ENCODE assay signal across 23 cellular contexts in the genomic region with DNA sequence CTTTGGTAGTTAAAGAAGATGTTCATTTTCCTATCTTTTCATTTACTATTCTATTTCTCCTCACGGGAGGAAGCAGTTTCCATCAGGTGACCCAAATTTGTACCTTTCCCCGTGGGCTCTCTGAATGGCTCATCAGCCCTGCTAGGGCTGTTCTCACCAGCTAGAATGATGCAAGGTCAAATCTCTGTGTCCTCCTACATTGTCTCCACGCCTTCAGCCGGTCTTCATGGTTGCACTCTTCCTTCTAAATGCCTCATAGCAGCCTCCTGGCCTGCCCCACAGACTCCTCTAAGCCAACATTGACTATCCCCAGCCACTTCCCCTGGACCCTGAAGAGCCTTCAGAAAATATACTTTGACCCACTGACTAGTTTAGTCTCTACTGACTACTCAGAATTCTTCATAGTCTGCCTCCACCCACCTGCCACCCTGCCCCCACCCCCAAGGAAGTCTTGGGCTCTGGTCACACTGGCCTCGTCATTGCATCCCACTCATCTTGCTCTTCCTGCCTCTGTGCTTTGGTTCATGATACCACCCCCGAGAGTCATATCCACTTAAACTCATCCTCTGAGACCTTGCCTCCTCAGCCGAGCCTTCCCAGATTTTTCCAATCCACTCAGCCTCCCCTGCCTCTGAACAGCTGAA. TPM values are rescaled to one million over a fixed set of nuclear protein-coding genes. Genes with fewer than 3 reads are reported as not detected.
DNase-seq lines count a peak whose midpoint lies in the region; ATAC-seq and TF ChIP-seq lines count a peak whose summit lies in the region.
"Had no signal": no experiment of that assay in that cellular context is flagged by ENCODE, and none has a peak within 500 bp of the region (broad histone marks: within the 10 kb centered on the region; RNA-seq: fewer than 3 reads in every experiment).

No MANE protein-coding gene starts in this region.

- no peaks in the 10 kb centered on the region for H3K36me3 ChIP-seq in osteoblast (ENCODE audit: insufficient read depth, low read length)
- H3K36me3 ChIP-seq: SJSA1 had no signal

- no peaks in the 10 kb centered on the region for H3K27me3 ChIP-seq in osteoblast (ENCODE audit: insufficient read depth, low read length)
- H3K27me3 ChIP-seq: body of pancreas had no signal

- no peaks in the 10 kb centered on the region for H3K9me3 Mint-ChIP-seq in activated CD4-positive, alpha-beta memory T cell treated with anti-CD3 and anti-CD28 coated beads for 36 hours
- no peaks in the 10 kb centered on the region for H3K9me3 Mint-ChIP-seq in activated CD4-positive, alpha-beta memory T cell treated with anti-CD3 and anti-CD28 coated beads, Interleukin-2, amount 10 ng/mL, durations not matched to agents 7 days and 5 days
- no peaks in the 10 kb centered on the region for H3K9me3 Mint-ChIP-seq in activated naive CD8-positive, alpha-beta T cell treated with anti-CD3 and anti-CD28 coated beads for 36 hours
- no peaks in the 10 kb centered on the region for H3K9me3 Mint-ChIP-seq in chondrocyte (ENCODE audit: low read depth)
- H3K9me3 Mint-ChIP-seq: T-cell had no signal

- H3K4me3 ChIP-seq in osteoblast (ENCODE audit: insufficient read depth, low read length) = no peak overlapping the region
- H3K4me3 ChIP-seq: A549, body of pancreas, psoas muscle, SJSA1 had no signal

- H3K27me3 Mint-ChIP-seq in activated CD4-positive, alpha-beta memory T cell treated with anti-CD3 and anti-CD28 coated beads for 36 hours = no peaks in the 10 kb centered on the region
- peaks cover 7% of the 10 kb centered on the region for H3K27me3 Mint-ChIP-seq in activated CD4-positive, alpha-beta memory T cell treated with anti-CD3 and anti-CD28 coated beads, Interleukin-2, amount 10 ng/mL, durations not matched to agents 7 days and 5 days
- no peaks in the 10 kb centered on the region for H3K27me3 Mint-ChIP-seq in activated naive CD8-positive, alpha-beta T cell treated with anti-CD3 and anti-CD28 coated beads for 36 hours
- H3K27me3 Mint-ChIP-seq in chondrocyte (ENCODE audit: low read depth) = peaks cover 17% of the 10 kb centered on the region

- peaks cover 9% of the 10 kb centered on the region for H3K4me1 ChIP-seq in osteoblast (ENCODE audit: insufficient read depth, low read length)
- H3K4me1 ChIP-seq: psoas muscle, SJSA1 had no signal

- no peaks in the 10 kb centered on the region for H3K9me3 ChIP-seq in osteoblast (ENCODE audit: low read depth, low read length)
- H3K9me3 ChIP-seq: A549, body of pancreas, psoas muscle, SJSA1 had no signal

- no peak overlapping the region for H3K4me2 ChIP-seq in osteoblast (ENCODE audit: insufficient read depth, low read length)
- H3K4me2 ChIP-seq: A549 had no signal

- no peak overlapping the region for H3K27ac ChIP-seq in osteoblast (ENCODE audit: low read depth, low read length)
- H3K27ac ChIP-seq: A549, body of pancreas, epithelial cell of prostate, psoas muscle, SJSA1 had no signal

- CTCF ChIA-PET in activated CD4-positive, alpha-beta memory T cell treated with anti-CD3 and anti-CD28 coated beads for 36 hours (lab: Charles Lee) = no interaction called here
- CTCF ChIA-PET in activated CD4-positive, alpha-beta memory T cell treated with anti-CD3 and anti-CD28 coated beads, Interleukin-2, amount 10 ng/mL, durations not matched to agents 7 days and 5 days (lab: Charles Lee) = no interaction called here

- peak overlapping the region; percentile 48 for H3K27ac Mint-ChIP-seq in activated CD4-positive, alpha-beta memory T cell treated with anti-CD3 and anti-CD28 coated beads for 36 hours
- no peak overlapping the region for H3K27ac Mint-ChIP-seq in activated CD4-positive, alpha-beta memory T cell treated with anti-CD3 and anti-CD28 coated beads, Interleukin-2, amount 10 ng/mL, durations not matched to agents 7 days and 5 days
- H3K27ac Mint-ChIP-seq in activated naive CD8-positive, alpha-beta T cell treated with anti-CD3 and anti-CD28 coated beads for 36 hours = peak overlapping the region; percentile 2
- no peak overlapping the region for H3K27ac Mint-ChIP-seq in chondrocyte (ENCODE audit: unreplicated experiment)
- H3K27ac Mint-ChIP-seq: T-cell had no signal

- no peak overlapping the region for H3K4me3 Mint-ChIP-seq in activated CD4-positive, alpha-beta memory T cell treated with anti-CD3 and anti-CD28 coated beads for 36 hours
- H3K4me3 Mint-ChIP-seq in activated CD4-positive, alpha-beta memory T cell treated with anti-CD3 and anti-CD28 coated beads, Interleukin-2, amount 10 ng/mL, durations not matched to agents 7 days and 5 days = no peak overlapping the region
- peak overlapping the region; percentile 6 for H3K4me3 Mint-ChIP-seq in activated naive CD8-positive, alpha-beta T cell treated with anti-CD3 and anti-CD28 coated beads for 36 hours
- H3K4me3 Mint-ChIP-seq in chondrocyte (ENCODE audit: unreplicated experiment) = no peak overlapping the region
- H3K4me3 Mint-ChIP-seq: T-cell had no signal

- DNase-seq in activated CD4-positive, alpha-beta memory T cell treated with anti-CD3 and anti-CD28 coated beads for 36 hours = peak; percentile 68
- DNase-seq in activated CD4-positive, alpha-beta memory T cell treated with anti-CD3 and anti-CD28 coated beads, Interleukin-2, amount 10 ng/mL, durations not matched to agents 7 days and 5 days = no peak
- DNase-seq in HT1080 (ENCODE audit: low read depth) (peak; percentile 34), osteoblast (ENCODE audit: insufficient read length, low spot score, missing footprints) (no peak), chondrocyte (ENCODE audit: low spot score) (no peak)
- DNase-seq in activated naive CD8-positive, alpha-beta T cell treated with anti-CD3 and anti-CD28 coated beads for 36 hours = no peak
- peak; percentile 12 to 24 for DNase-seq in stimulated activated CD8-positive, alpha-beta memory T cell treated with anti-CD3 and anti-CD28 coated beads, Interleukin-2, amount 100 ng/mL, for 48 hours (ENCODE audit: low read depth in 2 of 2)
- DNase-seq: body of pancreas; cerebellar nuclear complex; COR-L47; GDM1; H7; mammary epithelial cell; NCI-H1694; NCI-H526 treated with DMSO at 0.1 percent for 48 hours; stimulated activated CD4-positive, alpha-beta T cell treated with anti-CD3 and anti-CD28 coated beads, Interleukin-15, amount 100 ng/mL, for 24 hours; substantia nigra had no signal

- no peak for ATAC-seq in HG03139 (IDR thresholded peaks at IDR 0.05; ENCODE audit: unreplicated experiment)
- ATAC-seq: A549, body of pancreas, psoas muscle had no signal

- no peaks in the 10 kb centered on the region for H3K79me2 ChIP-seq in osteoblast (ENCODE audit: insufficient read depth, low read length)

- H3K4me1 Mint-ChIP-seq in activated CD4-positive, alpha-beta memory T cell treated with anti-CD3 and anti-CD28 coated beads for 36 hours (ENCODE audit: low read depth) = peaks cover 12% of the 10 kb centered on the region
- peaks cover 9% of the 10 kb centered on the region for H3K4me1 Mint-ChIP-seq in activated CD4-positive, alpha-beta memory T cell treated with anti-CD3 and anti-CD28 coated beads, Interleukin-2, amount 10 ng/mL, durations not matched to agents 7 days and 5 days
- H3K4me1 Mint-ChIP-seq in activated naive CD8-positive, alpha-beta T cell treated with anti-CD3 and anti-CD28 coated beads for 36 hours = peaks cover 26% of the 10 kb centered on the region
- no peaks in the 10 kb centered on the region for H3K4me1 Mint-ChIP-seq in chondrocyte (ENCODE audit: low read depth)

- H3K36me3 Mint-ChIP-seq in activated CD4-positive, alpha-beta memory T cell treated with anti-CD3 and anti-CD28 coated beads for 36 hours = no peaks in the 10 kb centered on the region
- H3K36me3 Mint-ChIP-seq in activated CD4-positive, alpha-beta memory T cell treated with anti-CD3 and anti-CD28 coated beads, Interleukin-2, amount 10 ng/mL, durations not matched to agents 7 days and 5 days (ENCODE audit: low read depth) = no peaks in the 10 kb centered on the region
- H3K36me3 Mint-ChIP-seq in activated naive CD8-positive, alpha-beta T cell treated with anti-CD3 and anti-CD28 coated beads for 36 hours = no peaks in the 10 kb centered on the region
- no peaks in the 10 kb centered on the region for H3K36me3 Mint-ChIP-seq in chondrocyte (ENCODE audit: low read depth)
- H3K36me3 Mint-ChIP-seq: T-cell had no signal

- TF ChIP-seq CTCF in osteoblast (IDR thresholded peaks at IDR 0.05; ENCODE audit: extremely low read depth, low read depth, low read length) = no peak
- TF ChIP-seq CTCF in chondrocyte (IDR thresholded peaks at IDR 0.05) = no peak

- intact Hi-C loops in activated CD4-positive, alpha-beta memory T cell treated with anti-CD3 and anti-CD28 coated beads for 36 hours (cut with micrococcal nuclease) = no loop called here

- no peak overlapping the region for H2AFZ ChIP-seq in osteoblast (ENCODE audit: low read length)

- POLR2A ChIA-PET in activated CD4-positive, alpha-beta memory T cell treated with anti-CD3 and anti-CD28 coated beads for 36 hours (lab: Charles Lee) = no interaction called here
- POLR2A ChIA-PET in activated CD4-positive, alpha-beta memory T cell treated with anti-CD3 and anti-CD28 coated beads, Interleukin-2, amount 10 ng/mL, durations not matched to agents 7 days and 5 days (lab: Charles Lee) = no interaction called here

- H4K20me1 ChIP-seq in osteoblast (ENCODE audit: insufficient read depth, low read length) = no peaks in the 10 kb centered on the region

RNA-seq across cellular contexts. Expression of a gene that starts 9.6 kb away (rescaled TPM):
- total RNA-seq in activated CD4-positive, alpha-beta memory T cell treated with anti-CD3 and anti-CD28 coated beads for 36 hours = 1 to 10 TPM; 2.7 to 2.9 TPM
- total RNA-seq in activated CD4-positive, alpha-beta memory T cell treated with anti-CD3 and anti-CD28 coated beads, Interleukin-2, amount 10 ng/mL, durations not matched to agents 7 days and 5 days = 1 to 10 TPM; 1.6 to 1.7 TPM
- total RNA-seq in HT1080 (2014; rRNA removed; shearing (Covaris generic)) = 1.4 TPM in 2 replicates
- 0.45 and 0.58 TPM in 2 replicates for polyA plus RNA-seq in HT1080 (2015; cell fraction: cytosol; rRNA removed)
- 1.8 TPM in 2 replicates for polyA plus RNA-seq in HT1080 (2015; cell fraction: nucleus; rRNA removed)
- 1 to 10 TPM; 1.9 to 2.1 TPM for total RNA-seq in activated naive CD8-positive, alpha-beta T cell treated with anti-CD3 and anti-CD28 coated beads for 36 hours
- 0.29 and 0.36 TPM in 2 replicates for total RNA-seq in osteoblast
- 0.15 to 0.25 TPM (median 0.17 TPM) in 3 replicates for total RNA-seq in chondrocyte

RNA-seq across cellular contexts. Expression of a gene that starts 48.1 kb away (rescaled TPM):
- total RNA-seq in activated CD4-positive, alpha-beta memory T cell treated with anti-CD3 and anti-CD28 coated beads for 36 hours = 100 to 1,000 TPM; 186 to 187 TPM
- total RNA-seq in activated CD4-positive, alpha-beta memory T cell treated with anti-CD3 and anti-CD28 coated beads, Interleukin-2, amount 10 ng/mL, durations not matched to agents 7 days and 5 days = 100 to 1,000 TPM; 146 to 157 TPM
- total RNA-seq in HT1080 (2014; rRNA removed; shearing (Covaris generic)) = 123 and 168 TPM in 2 replicates
- 85.1 and 85.8 TPM in 2 replicates for polyA plus RNA-seq in HT1080 (2015; cell fraction: cytosol; rRNA removed)
- 45.2 and 48.8 TPM in 2 replicates for polyA plus RNA-seq in HT1080 (2015; cell fraction: nucleus; rRNA removed)
- total RNA-seq in activated naive CD8-positive, alpha-beta T cell treated with anti-CD3 and anti-CD28 coated beads for 36 hours = 100 to 1,000 TPM; 166 to 171 TPM
- total RNA-seq in osteoblast = 56.5 and 66.6 TPM in 2 replicates
- 13.6 to 21.2 TPM (median 20.9 TPM) in 3 replicates for total RNA-seq in chondrocyte

RNA-seq across cellular contexts. Expression of a gene that starts 53.5 kb away (rescaled TPM):
- total RNA-seq in activated CD4-positive, alpha-beta memory T cell treated with anti-CD3 and anti-CD28 coated beads for 36 hours = 100 to 1,000 TPM; 319 TPM
- total RNA-seq in activated CD4-positive, alpha-beta memory T cell treated with anti-CD3 and anti-CD28 coated beads, Interleukin-2, amount 10 ng/mL, durations not matched to agents 7 days and 5 days = 100 to 1,000 TPM; 328 to 335 TPM
- total RNA-seq in HT1080 (2014; rRNA removed; shearing (Covaris generic)) = 0.10 and 0.53 TPM in 2 replicates
- 0.52 and 0.73 TPM in 2 replicates for polyA plus RNA-seq in HT1080 (2015; cell fraction: cytosol; rRNA removed)
- polyA plus RNA-seq in HT1080 (2015; cell fraction: nucleus; rRNA removed) = 0.74 and 1.2 TPM in 2 replicates
- total RNA-seq in activated naive CD8-positive, alpha-beta T cell treated with anti-CD3 and anti-CD28 coated beads for 36 hours = 100 to 1,000 TPM; 192 to 193 TPM
- 1.1 and 1.2 TPM in 2 replicates for total RNA-seq in osteoblast
- 0.85 to 1.8 TPM (median 1.8 TPM) in 3 replicates for total RNA-seq in chondrocyte

Comparison
In these comparisons a context has a peak if more than half of its experiments do, and no peak if none do; other contexts are left out.
1. DNase-seq: peak in activated CD4-positive, alpha-beta memory T cell treated with anti-CD3 and anti-CD28 coated beads for 36 hours (single experiment), HT1080 (single experiment) and stimulated activated CD8-positive, alpha-beta memory T cell treated with anti-CD3 and anti-CD28 coated beads, Interleukin-2, amount 100 ng/mL, for 48 hours (2 of 2); none in activated CD4-positive, alpha-beta memory T cell treated with anti-CD3 and anti-CD28 coated beads, Interleukin-2, amount 10 ng/mL, durations not matched to agents 7 days and 5 days (single experiment), activated naive CD8-positive, alpha-beta T cell treated with anti-CD3 and anti-CD28 coated beads for 36 hours (single experiment), osteoblast (single experiment) and chondrocyte (single experiment).
2. H3K27ac Mint-ChIP-seq: peak in activated CD4-positive, alpha-beta memory T cell treated with anti-CD3 and anti-CD28 coated beads for 36 hours (single experiment) and activated naive CD8-positive, alpha-beta T cell treated with anti-CD3 and anti-CD28 coated beads for 36 hours (single experiment); none in activated CD4-positive, alpha-beta memory T cell treated with anti-CD3 and anti-CD28 coated beads, Interleukin-2, amount 10 ng/mL, durations not matched to agents 7 days and 5 days (single experiment) and chondrocyte (single experiment).
3. RNA of a gene that starts 53.5 kb away (total RNA-seq): 328 to 335 TPM in activated CD4-positive, alpha-beta memory T cell treated with anti-CD3 and anti-CD28 coated beads, Interleukin-2, amount 10 ng/mL, durations not matched to agents 7 days and 5 days, 319 TPM in activated CD4-positive, alpha-beta memory T cell treated with anti-CD3 and anti-CD28 coated beads for 36 hours and 192 to 193 TPM in activated naive CD8-positive, alpha-beta T cell treated with anti-CD3 and anti-CD28 coated beads for 36 hours; 0.85 to 1.8 TPM in chondrocyte, 1.1 to 1.2 TPM in osteoblast and 0.10 to 0.53 TPM in HT1080; every median in the first group is over 10 times any median in the second.